1 cellular context compared by ENCODE assay signal in the genomic region with DNA sequence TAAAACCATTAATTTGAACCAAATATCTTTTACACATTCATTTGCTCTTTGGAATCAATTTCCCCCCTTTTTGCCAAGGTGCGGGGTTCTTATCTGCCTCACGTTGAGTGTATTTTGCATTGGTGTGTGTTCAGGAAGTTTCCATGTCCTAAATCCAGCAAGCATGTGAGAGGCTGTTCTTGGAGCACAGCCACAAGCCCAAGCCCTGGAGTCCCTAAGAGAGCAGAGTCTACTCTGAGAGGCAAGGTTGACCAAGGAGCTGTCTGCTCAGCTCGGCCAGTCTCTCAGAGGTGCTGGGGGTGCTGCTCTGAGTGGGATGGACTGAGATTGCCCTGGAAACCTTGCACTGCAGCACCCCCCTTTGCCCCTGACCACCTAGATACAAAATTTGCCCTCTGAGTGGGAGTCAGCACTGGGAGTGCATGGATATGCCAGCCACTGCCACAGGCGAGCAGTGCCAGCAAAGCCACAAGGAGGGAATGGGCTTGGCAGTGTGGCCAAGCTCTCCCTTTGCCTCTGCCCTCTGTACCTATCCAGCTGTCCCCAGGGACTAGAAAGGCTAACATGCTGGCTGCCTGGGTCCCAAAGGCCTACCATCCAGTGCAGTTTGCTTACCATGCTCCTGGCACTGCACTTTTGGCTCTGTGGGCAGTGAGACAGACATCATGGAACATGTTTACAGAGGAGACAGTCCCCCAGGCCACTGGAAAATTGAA.
TF ChIP-seq lines count a peak whose summit lies in the region.

No MANE protein-coding gene starts in this region.

TF ChIP-seq in HepG2, 621 proteins besides CTCF, POLR2A, EP300 and RAD21 (continued from another document):
- TF ChIP-seq, protein P1, sequence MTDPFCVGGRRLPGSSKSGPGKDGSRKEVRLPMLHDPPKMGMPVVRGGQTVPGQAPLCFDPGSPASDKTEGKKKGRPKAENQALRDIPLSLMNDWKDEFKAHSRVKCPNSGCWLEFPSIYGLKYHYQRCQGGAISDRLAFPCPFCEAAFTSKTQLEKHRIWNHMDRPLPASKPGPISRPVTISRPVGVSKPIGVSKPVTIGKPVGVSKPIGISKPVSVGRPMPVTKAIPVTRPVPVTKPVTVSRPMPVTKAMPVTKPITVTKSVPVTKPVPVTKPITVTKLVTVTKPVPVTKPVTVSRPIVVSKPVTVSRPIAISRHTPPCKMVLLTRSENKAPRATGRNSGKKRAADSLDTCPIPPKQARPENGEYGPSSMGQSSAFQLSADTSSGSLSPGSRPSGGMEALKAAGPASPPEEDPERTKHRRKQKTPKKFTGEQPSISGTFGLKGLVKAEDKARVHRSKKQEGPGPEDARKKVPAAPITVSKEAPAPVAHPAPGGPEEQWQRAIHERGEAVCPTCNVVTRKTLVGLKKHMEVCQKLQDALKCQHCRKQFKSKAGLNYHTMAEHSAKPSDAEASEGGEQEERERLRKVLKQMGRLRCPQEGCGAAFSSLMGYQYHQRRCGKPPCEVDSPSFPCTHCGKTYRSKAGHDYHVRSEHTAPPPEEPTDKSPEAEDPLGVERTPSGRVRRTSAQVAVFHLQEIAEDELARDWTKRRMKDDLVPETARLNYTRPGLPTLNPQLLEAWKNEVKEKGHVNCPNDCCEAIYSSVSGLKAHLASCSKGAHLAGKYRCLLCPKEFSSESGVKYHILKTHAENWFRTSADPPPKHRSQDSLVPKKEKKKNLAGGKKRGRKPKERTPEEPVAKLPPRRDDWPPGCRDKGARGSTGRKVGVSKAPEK (CRISPR knock-in tag; IDR thresholded peaks at IDR 0.05; ENCODE audit: borderline replicate concordance) = no peak
- TF ChIP-seq, protein P2, sequence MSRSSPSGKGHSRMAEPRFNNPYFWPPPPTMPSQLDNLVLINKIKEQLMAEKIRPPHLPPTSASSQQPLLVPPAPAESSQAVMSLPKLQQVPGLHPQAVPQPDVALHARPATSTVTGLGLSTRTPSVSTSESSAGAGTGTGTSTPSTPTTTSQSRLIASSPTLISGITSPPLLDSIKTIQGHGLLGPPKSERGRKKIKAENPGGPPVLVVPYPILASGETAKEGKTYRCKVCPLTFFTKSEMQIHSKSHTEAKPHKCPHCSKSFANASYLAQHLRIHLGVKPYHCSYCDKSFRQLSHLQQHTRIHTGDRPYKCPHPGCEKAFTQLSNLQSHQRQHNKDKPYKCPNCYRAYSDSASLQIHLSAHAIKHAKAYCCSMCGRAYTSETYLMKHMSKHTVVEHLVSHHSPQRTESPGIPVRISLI (CRISPR knock-in tag; IDR thresholded peaks at IDR 0.05; ENCODE audit: borderline replicate concordance) = no peak
- no peak for TF ChIP-seq CENPX (CRISPR knock-in tag; IDR thresholded peaks at IDR 0.05)
- no peak for TF ChIP-seq CREM (IDR thresholded peaks at IDR 0.05)
- no peak for TF ChIP-seq CREM (CRISPR knock-in tag; IDR thresholded peaks at IDR 0.05)
- no peak for TF ChIP-seq ELF1 (CRISPR knock-in tag; IDR thresholded peaks at IDR 0.05)
- no peak for TF ChIP-seq ZNF136 (CRISPR knock-in tag; IDR thresholded peaks at IDR 0.05; ENCODE audit: low read depth)
- no peak for TF ChIP-seq SMARCC2 (IDR thresholded peaks at IDR 0.05)
- TF ChIP-seq, protein P3, sequence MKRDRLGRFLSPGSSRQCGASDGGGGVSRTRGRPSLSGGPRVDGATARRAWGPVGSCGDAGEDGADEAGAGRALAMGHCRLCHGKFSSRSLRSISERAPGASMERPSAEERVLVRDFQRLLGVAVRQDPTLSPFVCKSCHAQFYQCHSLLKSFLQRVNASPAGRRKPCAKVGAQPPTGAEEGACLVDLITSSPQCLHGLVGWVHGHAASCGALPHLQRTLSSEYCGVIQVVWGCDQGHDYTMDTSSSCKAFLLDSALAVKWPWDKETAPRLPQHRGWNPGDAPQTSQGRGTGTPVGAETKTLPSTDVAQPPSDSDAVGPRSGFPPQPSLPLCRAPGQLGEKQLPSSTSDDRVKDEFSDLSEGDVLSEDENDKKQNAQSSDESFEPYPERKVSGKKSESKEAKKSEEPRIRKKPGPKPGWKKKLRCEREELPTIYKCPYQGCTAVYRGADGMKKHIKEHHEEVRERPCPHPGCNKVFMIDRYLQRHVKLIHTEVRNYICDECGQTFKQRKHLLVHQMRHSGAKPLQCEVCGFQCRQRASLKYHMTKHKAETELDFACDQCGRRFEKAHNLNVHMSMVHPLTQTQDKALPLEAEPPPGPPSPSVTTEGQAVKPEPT (CRISPR knock-in tag; IDR thresholded peaks at IDR 0.05; ENCODE audit: low read depth) = no peak
- no peak for TF ChIP-seq TCF7 (IDR thresholded peaks at IDR 0.05; ENCODE audit: low read depth)
